15 cellular contexts compared by ENCODE assay signal in genomic region chr9:101736723-101737122, GRCh38. TPM values are rescaled to one million over a fixed set of nuclear protein-coding genes. Genes with fewer than 3 reads are reported as not detected.
DNase-seq lines count a peak whose midpoint lies in the region; ATAC-seq, FAIRE-seq and TF ChIP-seq lines count a peak whose summit lies in the region.
"Had no signal": no experiment of that assay in that cellular context is flagged by ENCODE, and none has a peak within 500 bp of the region (broad histone marks: within the 10 kb centered on the region; RNA-seq: fewer than 3 reads in every experiment).

No MANE protein-coding gene starts in this region.

- no peak overlapping the region for H4K5ac ChIP-seq in H9 (ENCODE audit: insufficient read length, low read depth, low read length)

- FAIRE-seq in K562 (lab: Jason Lieb, UNC), result no peak

- H2BK120ac ChIP-seq in H9 (ENCODE audit: low read depth, low read length, poor library complexity, severe bottlenecking), result no peak overlapping the region

- TF ChIP-seq POLR2A in K562 (conservative IDR thresholded peaks at IDR 0.05) (no peak), Peyer's patch (IDR thresholded peaks at IDR 0.05) (no peak)

- no peak overlapping the region for H2BK20ac ChIP-seq in H9 (ENCODE audit: low read depth, low read length, poor library complexity, severe bottlenecking)

- no peak overlapping the region for H3T11ph ChIP-seq in H9 (ENCODE audit: low read length)

- no TSS peak for BruUV-seq in K562 (replicated peaks; lab: Mats Ljungman, UMichigan)

- no peaks in the 10 kb centered on the region for H3K36me3 ChIP-seq in K562 (ENCODE audit: control insufficient read depth, insufficient read depth, low read length)
- H3K36me3 ChIP-seq in Peyer's patch, result no peaks in the 10 kb centered on the region

- no peak overlapping the region for H3K18ac ChIP-seq in H9 (ENCODE audit: insufficient read length, low read depth, low read length)

- POLR2A ChIA-PET in K562 (lab: Yijun Ruan, JAX), result no interaction called here

- no peak for ATAC-seq in K562

- no peaks in the 10 kb centered on the region for H3K79me1 ChIP-seq in H9 (ENCODE audit: insufficient read depth, low read depth, low read length, poor library complexity, severe bottlenecking)

- H3K27me3 Mint-ChIP-seq in H9 (ENCODE audit: low read depth), result peaks cover 94% of the 10 kb centered on the region

- H3K9me3 ChIP-seq in H9 (ENCODE audit: control insufficient read depth, low read depth, low read length) (no peaks in the 10 kb centered on the region), K562 (replicated peaks; ENCODE audit: control insufficient read depth, insufficient read depth, low read depth, low read length) (no peaks in the 10 kb centered on the region), Peyer's patch (no peaks in the 10 kb centered on the region)

- peak overlapping the region; percentile 25 to 68; a peak in 4 of 5 replicates for H3K4me3 Mint-ChIP-seq in H9
- H3K4me3 Mint-ChIP-seq: central memory CD8-positive, alpha-beta T cell; T-helper 2 cell treated with Interferon-gamma antibody and Interleukin-4, amounts not matched to agents 5 μg/mL and 100 μg/mL, for 36 hours had no signal

- H2BK5ac ChIP-seq in H9 (ENCODE audit: insufficient read length, low read length), result no peak overlapping the region

- CTCF ChIA-PET in K562 (lab: Yijun Ruan, JAX; ENCODE audit: low intra/inter-chr PET ratio), result no interaction called here

- H3K9me3 Mint-ChIP-seq in H9, result no peaks in the 10 kb centered on the region; a peak in 2 of 5 replicates
- H3K9me3 Mint-ChIP-seq: T-helper 2 cell treated with Interferon-gamma antibody and Interleukin-4, amounts not matched to agents 5 μg/mL and 100 μg/mL, for 36 hours had no signal

- no peak for TF ChIP-seq RAD21 in K562 (CRISPR knock-in tag; conservative IDR thresholded peaks at IDR 0.05 in 1 of 2, IDR thresholded peaks at IDR 0.05 in 1 of 2)

- 0 out of 2 replicates have a peak, but pooled peaks cover 2% of the 10 kb centered on the region for H3K4me1 ChIP-seq in H9 (ENCODE audit: insufficient read depth, low read length)
- peaks cover 0 to 13% of the 10 kb centered on the region in 2 experiments; a peak in 2 of 5 replicates for H3K4me1 ChIP-seq in K562 (replicated peaks in 1 of 2; ENCODE audit: control insufficient read depth in 2 of 2, insufficient read depth in 2 of 2, low read length in 2 of 2)
- H3K4me1 ChIP-seq in Peyer's patch, result peaks cover 0 to 17% (median 0%) of the 10 kb centered on the region in 4 donors

- in situ Hi-C loops in K562 (cut with MboI) (no loop called here), G401 (cut with HindIII; ENCODE audit: low sequenced_read_pairs) (no loop called here)

- peak; percentile 71 for DNase-seq in H9
- peak in 2 of 4 experiments; percentile 3 to 8 for DNase-seq in K562 (ENCODE audit: extremely low read depth in 1 of 4, low spot score in 3 of 4)
- peak; percentile 20 for DNase-seq in kidney tubule cell (ENCODE audit: low spot score)
- DNase-seq in head of caudate nucleus, result no peak
- DNase-seq in middle frontal gyrus (ENCODE audit: extremely low spot score, low spot score), result no peak
- DNase-seq in G401 (ENCODE audit: low spot score), result no peak
- DNase-seq in Peyer's patch, result no peak
- DNase-seq: activated T-cell treated with anti-CD3 and anti-CD28 coated beads for 4 hours; CD4-positive, CD25-positive, alpha-beta regulatory T cell; foreskin fibroblast; NCI-H1417 treated with DMSO at 0.1 percent for 48 hours had no signal

- H3K36me3 Mint-ChIP-seq in H9 (ENCODE audit: insufficient read depth in 1 of 3, low read depth in 3 of 3), result no peaks in the 10 kb centered on the region; a peak in 1 of 7 replicates

- peaks cover 11% of the 10 kb centered on the region for H3K23me2 ChIP-seq in H9 (ENCODE audit: insufficient read length, low read depth, low read length, poor library complexity, severe bottlenecking)

- no peak overlapping the region for H3K27ac Mint-ChIP-seq in H9
- H3K27ac Mint-ChIP-seq: CD4-positive, CD25-positive, alpha-beta regulatory T cell; T-helper 2 cell treated with Interferon-gamma antibody and Interleukin-4, amounts not matched to agents 5 μg/mL and 100 μg/mL, for 36 hours had no signal

- H2AFZ ChIP-seq in H9 (ENCODE audit: low read length) (no peak overlapping the region), K562 (ENCODE audit: low read depth, low read length) (no peak overlapping the region)

- H3K79me2 ChIP-seq in H9 (ENCODE audit: insufficient read depth, low read length) (no peaks in the 10 kb centered on the region), K562 (ENCODE audit: control insufficient read depth, insufficient read depth, low read length) (no peaks in the 10 kb centered on the region)

- H4K20me1 ChIP-seq in H9 (ENCODE audit: control insufficient read depth, insufficient read depth, insufficient read length), result no peaks in the 10 kb centered on the region
- H4K20me1 ChIP-seq in K562 (replicated peaks; ENCODE audit: control insufficient read depth, insufficient read depth, low read length), result no peaks in the 10 kb centered on the region

- H3K4me2 ChIP-seq in H9 (ENCODE audit: insufficient read depth, insufficient read length, low read length) (no peak overlapping the region), K562 (ENCODE audit: insufficient read depth, low read length) (no peak overlapping the region)

- H3K9ac ChIP-seq in H9 (ENCODE audit: extremely low read depth, insufficient read length, low read length) (no peak overlapping the region), K562 (ENCODE audit: insufficient read depth in 1 of 2, low read depth in 2 of 2, low read length in 2 of 2) (no peak overlapping the region)

- no peaks in the 10 kb centered on the region for H3K9me1 ChIP-seq in K562 (ENCODE audit: control insufficient read depth, insufficient read depth, low read length)

- no peak overlapping the region for H3K4ac ChIP-seq in H9 (ENCODE audit: low read depth, low read length)

- H2BK15ac ChIP-seq in H9 (ENCODE audit: low read depth, low read length), result no peak overlapping the region

- no peak overlapping the region for H2AK5ac ChIP-seq in H9 (ENCODE audit: insufficient read length, low read length)

- H3K27ac ChIP-seq in 22Rv1 (peak overlapping the region; percentile 88), H9 (ENCODE audit: insufficient read length, low read depth, low read length) (no peak overlapping the region), K562 (ENCODE audit: extremely low read depth, low read depth, low read length) (no peak overlapping the region), Peyer's patch (no peak overlapping the region)

- no peak overlapping the region for H2BK12ac ChIP-seq in H9 (ENCODE audit: insufficient read length, low read depth, low read length)

- H3K4me3 ChIP-seq in K562, result no peak overlapping the region
- H3K4me3 ChIP-seq in Peyer's patch, result no peak overlapping the region

- no peak overlapping the region for H3K56ac ChIP-seq in H9 (ENCODE audit: insufficient read length, low read depth, low read length)

- H3K23ac ChIP-seq in H9 (ENCODE audit: insufficient read length, low read depth, low read length), result no peak overlapping the region

- no peak for TF ChIP-seq CTCF in 22Rv1 (IDR thresholded peaks at IDR 0.05)
- no peak for TF ChIP-seq CTCF in H9 (conservative IDR thresholded peaks at IDR 0.05)
- TF ChIP-seq CTCF in K562 (IDR thresholded peaks at IDR 0.05 in 2 of 3, conservative IDR thresholded peaks at IDR 0.05 in 1 of 3; ENCODE audit: insufficient read depth in 2 of 3, low read depth in 1 of 3, low read length in 3 of 3), result no peak
- TF ChIP-seq CTCF in Peyer's patch (IDR thresholded peaks at IDR 0.05), result no peak

- H4K91ac ChIP-seq in H9 (ENCODE audit: insufficient read length, low read depth, low read length), result no peak overlapping the region

- intact Hi-C loops in K562 (cut with micrococcal nuclease), result no loop called here
- intact Hi-C loops in head of caudate nucleus (cut with DNase I), result no loop called here

- H4K8ac ChIP-seq in H9 (replicated peaks; ENCODE audit: insufficient read length, low read depth, low read length), result no peak overlapping the region

- WGBS in H9 (ENCODE audit: extremely low coverage, insufficient read length, low lambda C conversion rate), result 100% methylated on average over 2 of the region's 14 CpGs
- 4% methylated on average over 14 of the region's 14 CpGs for WGBS in K562 (ENCODE audit: insufficient coverage, low coverage, missing lambda C conversion rate)

- peaks cover 15% of the 10 kb centered on the region; the same call in 1 of the 2 replicates for H3K27me3 ChIP-seq in H9 (ENCODE audit: insufficient read depth, low read length)
- peaks cover 2 to 23% of the 10 kb centered on the region in 2 experiments; a peak in 2 of 5 replicates for H3K27me3 ChIP-seq in K562 (ENCODE audit: control insufficient read depth in 2 of 2, insufficient read depth in 2 of 2, low read length in 2 of 2)
- peaks cover 0 to 28% of the 10 kb centered on the region in 2 donors for H3K27me3 ChIP-seq in Peyer's patch

- no peak overlapping the region for H3K14ac ChIP-seq in H9 (ENCODE audit: insufficient read depth, low read length)

- no peak for TF ChIP-seq EP300 in K562 (IDR thresholded peaks at IDR 0.05; ENCODE audit: low read length)

- peaks cover 23 to 33% of the 10 kb centered on the region in 2 experiments for H3K4me1 Mint-ChIP-seq in H9
- H3K4me1 Mint-ChIP-seq: central memory CD8-positive, alpha-beta T cell had no signal

TF ChIP-seq in K562, 482 proteins besides CTCF, POLR2A, EP300 and RAD21:
- TF ChIP-seq ZNF764 (CRISPR knock-in tag; IDR thresholded peaks at IDR 0.05; ENCODE audit: low read depth), result no peak
- TF ChIP-seq MIER1 (IDR thresholded peaks at IDR 0.05; ENCODE audit: low read depth), result 0 out of 2 replicates have a peak, but pooled peaks have one; percentile 48
- peak; percentile 63; the same call in 1 of the 2 replicates for TF ChIP-seq EHMT2 (IDR thresholded peaks at IDR 0.05)
TF ChIP-seq in K562: peak in this region for 2.

RNA-seq across cellular contexts. Expression of gene GRIN3A, which starts 1.7 kb away (rescaled TPM):
- total RNA-seq in H9 (2021) (not detected in 2 replicates), K562 (2014; rRNA removed) (not detected in 2 replicates), K562 (2014; rRNA removed; fragmentation: Illumina TruSeq; extraction: Trizol) (not detected in 2 replicates), K562 (2015; rRNA removed; fragmentation: Illumina TruSeq; extraction: Trizol) (not detected in 2 replicates), K562 (2021) (not detected in 2 replicates), Peyer's patch (under 1 TPM in 2 of 4 donors, not detected in 2; 0.09 to 0.27 TPM)
- total RNA-seq in K562 (2011; cell fraction: chromatin; rRNA removed; ENCODE audit: low replicate concordance), result not detected in 2 replicates
- not detected in 2 replicates for total RNA-seq in K562 (2011; cell fraction: nucleolus; rRNA removed)
- not detected in 2 replicates for total RNA-seq in K562 (2011; cell fraction: nucleoplasm; rRNA removed)
- polyA plus RNA-seq in K562 (2011; rRNA removed) (not detected in 2 replicates), K562 (2014; fragmentation: Illumina TruSeq; extraction: Trizol) (not detected in 2 replicates), K562 (2014; fragmentation: Nextera tagmentation; extraction: Ambion mirVana) (under 1 TPM; 0.01 to 0.03 TPM), K562 (2014; rRNA removed) (not detected in 2 replicates)
- not detected in 2 replicates for polyA plus RNA-seq in K562 (2011; cell fraction: cytosol; rRNA removed)
- polyA plus RNA-seq in K562 (2011; cell fraction: nucleus; rRNA removed), result not detected in 2 replicates
- polyA plus RNA-seq in K562 (2012), result 0.04 TPM in 2 replicates
- not detected in 2 replicates for polyA minus RNA-seq in K562 (2011; rRNA and poly(A)+ RNA removed)
- polyA minus RNA-seq in K562 (2011; cell fraction: cytosol; rRNA and poly(A)+ RNA removed), result not detected in 2 replicates
- polyA minus RNA-seq in K562 (2011; cell fraction: nucleus; rRNA and poly(A)+ RNA removed), result not detected in 2 replicates
- total RNA-seq in G401 (2014; rRNA removed; shearing (Covaris generic)), result not detected in 2 replicates
- total RNA-seq: mononuclear cell had no signal

Comparison
In these comparisons a context has a peak if more than half of its experiments do, and no peak if none do; other contexts are left out.
1. DNase-seq: peak in H9 (single experiment) and kidney tubule cell (single experiment); none in head of caudate nucleus (0 of 42), middle frontal gyrus (single experiment), G401 (single experiment) and Peyer's patch (0 of 3).